8 cellular contexts compared by ENCODE assay signal in genomic region chr12:104358353-104359003, GRCh38. TPM values are rescaled to one million over a fixed set of nuclear protein-coding genes. Genes with fewer than 3 reads are reported as not detected.
A peak's percentile ranks its signal among the peaks of the same experiment; 100 is the strongest.
DNase-seq lines count a peak whose midpoint lies in the region; ATAC-seq and TF ChIP-seq lines count a peak whose summit lies in the region.

No MANE protein-coding gene starts in this region.

- no peaks in the 10 kb centered on the region for H3K36me3 ChIP-seq in CD8-positive, alpha-beta T cell (ENCODE audit: insufficient read depth, low read length)
- peaks cover 8% of the 10 kb centered on the region for H3K36me3 ChIP-seq in IMR-90 (ENCODE audit: control insufficient read depth, insufficient read depth, low read length)
- H3K36me3 ChIP-seq in left ventricle myocardium inferior = peaks cover 2% of the 10 kb centered on the region
- H3K36me3 ChIP-seq in spleen = peaks cover 0 to 16% (median 0%) of the 10 kb centered on the region in 6 donors

- no peak overlapping the region for H3K4ac ChIP-seq in IMR-90 (ENCODE audit: low read depth, low read length)

- no peaks in the 10 kb centered on the region for H3K4me1 ChIP-seq in CD8-positive, alpha-beta T cell (ENCODE audit: insufficient read depth, low read length)
- peaks cover 3% of the 10 kb centered on the region for H3K4me1 ChIP-seq in IMR-90 (ENCODE audit: control insufficient read depth, insufficient read depth, low read length)
- no peaks in the 10 kb centered on the region for H3K4me1 ChIP-seq in left ventricle myocardium inferior
- H3K4me1 ChIP-seq in spleen = peaks cover 0 to 14% (median 0%) of the 10 kb centered on the region in 6 donors

- peaks cover 0 to 18% of the 10 kb centered on the region in 2 experiments; a peak in 2 of 4 replicates for H3K79me1 ChIP-seq in IMR-90 (ENCODE audit: low read depth in 1 of 2, low read length in 2 of 2)

- no peaks in the 10 kb centered on the region for H3K9me3 Mint-ChIP-seq in CD8-positive, alpha-beta T cell

- no peak overlapping the region for H2AK5ac ChIP-seq in IMR-90 (ENCODE audit: low read depth, low read length)

- TF ChIP-seq CTCF in CD8-positive, alpha-beta T cell (IDR thresholded peaks at IDR 0.05) = peak; percentile 83
- TF ChIP-seq CTCF in IMR-90 (conservative IDR thresholded peaks at IDR 0.05; ENCODE audit: low read depth, low read length) (peak; percentile 59), left ventricle myocardium inferior (IDR thresholded peaks at IDR 0.05; ENCODE audit: borderline replicate concordance) (peak; percentile 92), spleen (IDR thresholded peaks at IDR 0.05 in 8 of 11, conservative IDR thresholded peaks at IDR 0.05 in 3 of 11) (peak; percentile 73 to 92 (median 88))

- no peak overlapping the region for H3K27ac Mint-ChIP-seq in CD8-positive, alpha-beta T cell

- CTCF ChIA-PET in CD8-positive, alpha-beta T cell (lab: Charles Lee) = interaction anchor here (0.6 to 4.7 kb wide), 28 partner anchors 9 to 749 kb away, joined by 3 to 45 read pairs (median 4); partner anchors contain the start of genes EID3, NFYB, TXNRD1 and WASHC4
- CTCF ChIA-PET in IMR-90 (lab: Yijun Ruan, JAX) = interaction anchor here (0.7 to 0.9 kb wide), 2 partner anchors 9 to 514 kb away, joined by 3 to 5 read pairs; no protein-coding TSS in a partner anchor

- ATAC-seq in CD8-positive, alpha-beta T cell = peak; percentile 98
- peak; percentile 76 for ATAC-seq in GM19395 (IDR thresholded peaks at IDR 0.05; ENCODE audit: unreplicated experiment)
- ATAC-seq in IMR-90 (ENCODE audit: low read depth) = peak; percentile 39
- ATAC-seq in SK-N-SH treated with all-trans-retinoic acid at 6 μM for 48 hours = peak; percentile 53

- no peak overlapping the region for H3K9ac ChIP-seq in IMR-90 (ENCODE audit: low read depth, low read length)

- POLR2A ChIA-PET in CD8-positive, alpha-beta T cell (lab: Charles Lee) = no interaction called here
- POLR2A ChIA-PET in IMR-90 (lab: Charles Lee; ENCODE audit: unreplicated experiment) = no interaction called here

- H3K4me1 Mint-ChIP-seq in CD8-positive, alpha-beta T cell (ENCODE audit: low read depth) = no peaks in the 10 kb centered on the region

- no TSS peak for BruUV-seq in IMR-90 (replicated peaks; lab: Mats Ljungman, UMichigan)

- no peak overlapping the region for H3K4me3 ChIP-seq in CD8-positive, alpha-beta T cell (ENCODE audit: low read depth, low read length)
- H3K4me3 ChIP-seq in IMR-90 (ENCODE audit: insufficient read depth, low read depth, low read length) = no peak overlapping the region
- H3K4me3 ChIP-seq in left ventricle myocardium inferior = no peak overlapping the region
- H3K4me3 ChIP-seq in spleen = no peak overlapping the region

- TF ChIP-seq POLR2A in IMR-90 (IDR thresholded peaks at IDR 0.05; ENCODE audit: low read depth, low read length) (no peak; the same call in 1 of the 2 replicates), spleen (IDR thresholded peaks at IDR 0.05) (no peak)

- H3K27ac ChIP-seq in CD8-positive, alpha-beta T cell (ENCODE audit: low read depth, low read length) = no peak overlapping the region
- H3K27ac ChIP-seq in IMR-90 (ENCODE audit: insufficient read depth, low read length) (no peak overlapping the region), left ventricle myocardium inferior (replicated peaks) (no peak overlapping the region), spleen (no peak overlapping the region)

- H4K5ac ChIP-seq in IMR-90 (ENCODE audit: low read depth, low read length) = no peak overlapping the region

- H2BK120ac ChIP-seq in IMR-90 (ENCODE audit: low read depth, low read length) = no peak overlapping the region

- no peak overlapping the region for H3K23ac ChIP-seq in IMR-90 (ENCODE audit: low read depth, low read length)

- peak; percentile 38 to 80 (median 64) for DNase-seq in CD8-positive, alpha-beta T cell
- DNase-seq in IMR-90 = peak; percentile 61
- DNase-seq in activated naive CD4-positive, alpha-beta T cell treated with anti-CD3 and anti-CD28 coated beads, Interleukin-2, amount 50 U/mL, for 16 hours = peak; percentile 56
- DNase-seq in left ventricle myocardium inferior = peak; percentile 44
- peak; percentile 84 for DNase-seq in spleen
- no peak for DNase-seq in cortex of kidney (lab: John Stamatoyannopoulos, UW)

- H4K20me1 ChIP-seq in IMR-90 (ENCODE audit: insufficient read depth, low read length) = peaks cover 40% of the 10 kb centered on the region

- no peak overlapping the region for H2BK5ac ChIP-seq in IMR-90 (ENCODE audit: low read depth, low read length, poor library complexity, severe bottlenecking)

- no peak overlapping the region for H3K4me2 ChIP-seq in IMR-90 (ENCODE audit: low read depth, low read length)

- no peaks in the 10 kb centered on the region for H3K27me3 Mint-ChIP-seq in CD8-positive, alpha-beta T cell (ENCODE audit: low read depth)

- dilution Hi-C loops in IMR-90 (cut with HindIII; ENCODE audit: low sequenced_read_pairs, unreplicated experiment) = no loop called here

- H3K18ac ChIP-seq in IMR-90 (ENCODE audit: low read depth, low read length) = no peak overlapping the region

- H3K9me3 ChIP-seq in CD8-positive, alpha-beta T cell (ENCODE audit: low read length) = no peaks in the 10 kb centered on the region
- H3K9me3 ChIP-seq in IMR-90 (ENCODE audit: control insufficient read depth, insufficient read depth, low read length) (peaks cover 3% of the 10 kb centered on the region), left ventricle myocardium inferior (replicated peaks) (peaks cover 10% of the 10 kb centered on the region), spleen (peaks cover 0 to 7% (median 0%) of the 10 kb centered on the region in 8 donors)

- no peak overlapping the region for H2BK15ac ChIP-seq in IMR-90 (ENCODE audit: low read depth, low read length)

- WGBS in IMR-90 (ENCODE audit: extremely low coverage in 2 of 2, insufficient read length in 1 of 2), 2 experiments = 93% methylated on average over 3 of the region's 5 CpGs; no CpG with 5 or more reads in 1 of the 2 experiments
- 50 to 63% (median 59%) methylated on average over 4 to 5 of the region's 5 CpGs for WGBS in spleen, 5 donors

- peak; percentile 52 for TF ChIP-seq RAD21 in IMR-90 (IDR thresholded peaks at IDR 0.05; ENCODE audit: low read length)

- H2BK20ac ChIP-seq in IMR-90 (ENCODE audit: low read depth, low read length) = no peak overlapping the region

- no peak overlapping the region for H4K91ac ChIP-seq in IMR-90 (ENCODE audit: insufficient read depth, low read depth, low read length)

- peaks cover 2% of the 10 kb centered on the region for H3K36me3 Mint-ChIP-seq in CD8-positive, alpha-beta T cell

- H3K56ac ChIP-seq in IMR-90 (ENCODE audit: extremely low read depth, insufficient read depth, low read length) = no peak overlapping the region

- H3K9me1 ChIP-seq in IMR-90 (ENCODE audit: insufficient read depth, low read length) = peaks cover 15% of the 10 kb centered on the region

- peak overlapping the region; percentile 58 for H2AFZ ChIP-seq in IMR-90 (replicated peaks; ENCODE audit: low read length, poor library complexity)

- H2AK9ac ChIP-seq in IMR-90 (replicated peaks; ENCODE audit: low read depth, low read length, poor library complexity) = no peak overlapping the region

- H3K27me3 ChIP-seq in CD8-positive, alpha-beta T cell (ENCODE audit: insufficient read depth, low read length) = no peaks in the 10 kb centered on the region
- no peaks in the 10 kb centered on the region for H3K27me3 ChIP-seq in IMR-90 (ENCODE audit: control insufficient read depth, insufficient read depth, low read length)
- no peaks in the 10 kb centered on the region for H3K27me3 ChIP-seq in left ventricle myocardium inferior (ENCODE audit: low read depth)
- H3K27me3 ChIP-seq in spleen (replicated peaks in 1 of 7) = no peaks in the 10 kb centered on the region

- no peak overlapping the region for H3K14ac ChIP-seq in IMR-90 (replicated peaks; ENCODE audit: low read depth, low read length)

- no peak overlapping the region for H4K8ac ChIP-seq in IMR-90 (ENCODE audit: low read depth in 2 of 2, low read length in 2 of 2)

- in situ Hi-C loops in IMR-90 (cut with MboI; ENCODE audit: low sequenced_read_pairs) = no loop called here

- H3K4me3 Mint-ChIP-seq in CD8-positive, alpha-beta T cell = no peak overlapping the region

- intact Hi-C loops in CD8-positive, alpha-beta T cell (cut with DNase I, micrococcal nuclease) = loop anchor here (1.0 to 2.0 kb wide), 5 partner anchors 70 to 750 kb away; partner anchors contain the start of gene TXNRD1 (in 2 of the 2)
- intact Hi-C loops in IMR-90 (cut with micrococcal nuclease) = loop anchor here (2.0 to 5.0 kb wide), 2 partner anchors 141 to 158 kb away; partner anchors contain the start of gene TXNRD1
- intact Hi-C loops in left ventricle myocardium inferior (cut with micrococcal nuclease) = loop anchor here (5.0 kb wide), 1 partner anchor 156 kb away; no protein-coding TSS in a partner anchor
- intact Hi-C loops in spleen (cut with DNase I; ENCODE audit: low total_unique reads) = loop anchor here (2.0 to 5.0 kb wide), 2 partner anchors 141 to 158 kb away; partner anchors contain the start of gene TXNRD1

TF ChIP-seq in IMR-90, 13 proteins besides CTCF, POLR2A, EP300 and RAD21:
- TF ChIP-seq RFX5 (IDR thresholded peaks at IDR 0.05; ENCODE audit: low read depth, low read length) = no peak
- TF ChIP-seq SMC3 (IDR thresholded peaks at IDR 0.05; ENCODE audit: low read depth, low read length) = peak; percentile 45

TF ChIP-seq in SK-N-SH treated with all-trans-retinoic acid at 6 μM for 48 hours, 23 proteins besides CTCF, POLR2A, EP300 and RAD21 (continues in another document):
- TF ChIP-seq OSR1 (CRISPR knock-in tag; IDR thresholded peaks at IDR 0.05) = no peak

RNA-seq across cellular contexts. Expression of gene EID3, which starts 54.9 kb away (rescaled TPM):
- 10 to 100 TPM; 11.7 to 13.0 TPM for total RNA-seq in CD8-positive, alpha-beta T cell
- total RNA-seq in IMR-90 (2012; rRNA removed) (4.1 and 6.9 TPM in 2 replicates), left ventricle myocardium inferior (0.60 TPM), spleen (10 to 100 TPM in 2 of 7 donors, 1 to 10 TPM in 5; 4.4 to 20.8 (median 7.4) TPM)
- polyA plus RNA-seq in IMR-90 (2012; rRNA removed) (2.0 and 2.2 TPM in 2 replicates), spleen (1 to 10 TPM; 2.4 to 4.2 (median 3.5) TPM)
- 0.48 and 0.92 TPM in 2 replicates for polyA plus RNA-seq in IMR-90 (2012; cell fraction: cytosol; rRNA removed)
- 5.9 and 6.1 TPM in 2 replicates for polyA plus RNA-seq in IMR-90 (2012; cell fraction: nucleus; rRNA removed; ENCODE audit: low replicate concordance)

Comparison
In these comparisons a context has a peak if more than half of its experiments do, and no peak if none do; other contexts are left out.
1. ATAC-seq: peak in every context shown above with its lines; median percentile 98 in CD8-positive, alpha-beta T cell; 76 in GM19395; 53 in SK-N-SH treated with all-trans-retinoic acid at 6 μM for 48 hours; 39 in IMR-90.